Comparison of ENCODE assay signal across 18 cellular contexts in the genomic region with DNA sequence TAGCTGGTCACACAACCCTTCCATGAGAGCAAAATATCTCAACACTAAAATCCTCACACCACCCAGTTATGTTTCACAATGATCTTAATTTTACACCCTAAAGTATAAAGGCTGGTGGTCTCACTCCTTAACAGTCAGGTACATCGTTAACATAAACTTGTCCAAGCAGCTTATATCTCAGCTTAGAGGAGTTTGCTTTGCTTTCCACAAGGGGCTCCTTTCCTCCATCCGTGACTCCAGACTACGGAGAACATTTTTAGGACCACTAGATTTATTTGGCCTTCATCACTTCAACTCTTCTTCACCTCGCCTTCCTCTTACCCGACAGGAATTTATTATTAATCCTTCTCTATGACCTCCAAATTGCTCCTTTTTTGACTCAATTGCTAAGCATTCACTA.
DNase-seq lines count a peak whose midpoint lies in the region; ATAC-seq and TF ChIP-seq lines count a peak whose summit lies in the region.
"Had no signal": no experiment of that assay in that cellular context is flagged by ENCODE, and none has a peak within 500 bp of the region (broad histone marks: within the 10 kb centered on the region; RNA-seq: fewer than 3 reads in every experiment).

No MANE protein-coding gene starts in this region.

- CTCF ChIA-PET in WTC11 (lab: Charles Lee): interaction anchor here (0.6 kb wide), 1 partner anchor 178 kb away, joined by 3 read pairs; no protein-coding TSS in a partner anchor

- H3K23ac ChIP-seq in mesendoderm (ENCODE audit: low read length): no peak overlapping the region

- H3K79me2 ChIP-seq in GM23338 (replicated peaks; ENCODE audit: insufficient read depth) (no peaks in the 10 kb centered on the region), mesendoderm (ENCODE audit: control insufficient read depth, insufficient read depth, low read length) (no peaks in the 10 kb centered on the region), neural progenitor cell (ENCODE audit: low read depth) (no peaks in the 10 kb centered on the region)

- no peak overlapping the region for H2BK15ac ChIP-seq in mesendoderm (replicated peaks; ENCODE audit: low read depth)

- peak; percentile 26 for DNase-seq in GM23338 (ENCODE audit: low spot score)
- no peak for DNase-seq in WTC11 (ENCODE audit: low spot score)
- DNase-seq in mesendoderm: peak; percentile 2
- no peak for DNase-seq in neural progenitor cell (ENCODE audit: low spot score)
- no peak for DNase-seq in HuH-7 (ENCODE audit: low spot score)
- DNase-seq in activated CD4-positive, alpha-beta T cell treated with anti-CD3 and anti-CD28 coated beads for 48 hours: no peak
- DNase-seq: 8988T; ACHN; Caco-2; Calu3; CD4-positive, alpha-beta T cell; CD8-positive, alpha-beta T cell; DMS79 treated with DMSO at 0.1 percent for 48 hours; GF-D8 had no signal

- H2BK5ac ChIP-seq in mesendoderm (ENCODE audit: low read length): no peak overlapping the region

- H3K18ac ChIP-seq in mesendoderm (ENCODE audit: low read length): no peak overlapping the region

- no peak overlapping the region for H3K4me3 Mint-ChIP-seq in GM23338
- no peak overlapping the region for H3K4me3 Mint-ChIP-seq in WTC11
- no peak overlapping the region for H3K4me3 Mint-ChIP-seq in neural progenitor cell
- H3K4me3 Mint-ChIP-seq: CD4-positive, alpha-beta T cell; CD8-positive, alpha-beta T cell had no signal

- POLR2A ChIA-PET in WTC11 (lab: Charles Lee): no interaction called here

- no peak overlapping the region for H2AK5ac ChIP-seq in mesendoderm (ENCODE audit: low read length)

- no peaks in the 10 kb centered on the region for H3K27me3 Mint-ChIP-seq in GM23338 (ENCODE audit: insufficient read depth, low read depth, poor library complexity)
- H3K27me3 Mint-ChIP-seq in WTC11 (ENCODE audit: low read depth): no peaks in the 10 kb centered on the region
- no peaks in the 10 kb centered on the region for H3K27me3 Mint-ChIP-seq in neural progenitor cell (ENCODE audit: insufficient read depth, low read depth)
- H3K27me3 Mint-ChIP-seq: CD4-positive, alpha-beta T cell had no signal

- H3K56ac ChIP-seq in mesendoderm (ENCODE audit: low read length): no peak overlapping the region

- H3K9ac ChIP-seq in mesendoderm (ENCODE audit: low read length): no peak overlapping the region
- H3K9ac ChIP-seq in neural progenitor cell: no peak overlapping the region
- H3K9ac ChIP-seq: BLaER1 treated with 17β-estradiol and CSF1 and Interleukin-3, amounts not matched to agents 10 nM and 100 nM had no signal

- no peak overlapping the region for H3K4ac ChIP-seq in mesendoderm (ENCODE audit: low read depth, low read length)

- H3K4me2 ChIP-seq in GM23338 (no peak overlapping the region), mesendoderm (ENCODE audit: low read length) (no peak overlapping the region), neural progenitor cell (no peak overlapping the region)
- H3K4me2 ChIP-seq: BLaER1 treated with 17β-estradiol and CSF1 and Interleukin-3, amounts not matched to agents 10 nM and 100 nM had no signal

- H3K27ac Mint-ChIP-seq in GM23338: no peak overlapping the region
- no peak overlapping the region for H3K27ac Mint-ChIP-seq in WTC11
- H3K27ac Mint-ChIP-seq in neural progenitor cell: no peak overlapping the region
- H3K27ac Mint-ChIP-seq: CD4-positive, alpha-beta T cell; CD8-positive, alpha-beta T cell had no signal

- ATAC-seq in GM23338: peak; percentile 36; the same call in 1 of the 3 replicates
- ATAC-seq in WTC11: peak; percentile 65
- ATAC-seq in HG02798 (IDR thresholded peaks at IDR 0.05; ENCODE audit: poor library complexity, unreplicated experiment): no peak
- no peak for ATAC-seq in HG02870 (IDR thresholded peaks at IDR 0.05; ENCODE audit: unreplicated experiment)
- ATAC-seq: CD8-positive, alpha-beta T cell had no signal

- no peaks in the 10 kb centered on the region for H3K36me3 Mint-ChIP-seq in GM23338 (ENCODE audit: low read depth)
- no peaks in the 10 kb centered on the region for H3K36me3 Mint-ChIP-seq in WTC11
- no peaks in the 10 kb centered on the region for H3K36me3 Mint-ChIP-seq in neural progenitor cell
- H3K36me3 Mint-ChIP-seq: CD8-positive, alpha-beta T cell had no signal

- H2BK120ac ChIP-seq in mesendoderm (ENCODE audit: low read depth, low read length): no peak overlapping the region

- H3K9me2 ChIP-seq in GM23338 (ENCODE audit: insufficient read depth): no peaks in the 10 kb centered on the region

- no peak overlapping the region for H3K27ac ChIP-seq in GM23338 (ENCODE audit: low read depth)
- no peak overlapping the region for H3K27ac ChIP-seq in mesendoderm (ENCODE audit: low read depth, low read length)
- H3K27ac ChIP-seq in neural progenitor cell: no peak overlapping the region
- H3K27ac ChIP-seq: BLaER1 treated with 17β-estradiol and CSF1 and Interleukin-3, amounts not matched to agents 10 nM and 100 nM; C4-2B had no signal

- H3K9me3 ChIP-seq in neural progenitor cell (ENCODE audit: low read depth): no peaks in the 10 kb centered on the region
- H3K9me3 ChIP-seq: BLaER1 treated with 17β-estradiol and CSF1 and Interleukin-3, amounts not matched to agents 10 nM and 100 nM; Caco-2 had no signal

- H3K4me1 Mint-ChIP-seq in GM23338 (peaks cover 6% of the 10 kb centered on the region; the same call in 2 of the 3 replicates), WTC11 (peaks cover 5% of the 10 kb centered on the region; the same call in 1 of the 2 replicates), neural progenitor cell (no peaks in the 10 kb centered on the region)

- H4K20me1 ChIP-seq in GM23338 (replicated peaks; ENCODE audit: insufficient read depth) (no peaks in the 10 kb centered on the region), neural progenitor cell (ENCODE audit: low read depth) (no peaks in the 10 kb centered on the region)
- H4K20me1 ChIP-seq: BLaER1 treated with 17β-estradiol and CSF1 and Interleukin-3, amounts not matched to agents 10 nM and 100 nM had no signal

- WGBS in mesendoderm (ENCODE audit: extremely low coverage, insufficient coverage, low lambda C conversion rate): no CpG with 5 or more reads among the region's 5 CpGs

- H3K9me3 Mint-ChIP-seq in GM23338 (no peaks in the 10 kb centered on the region), WTC11 (no peaks in the 10 kb centered on the region), neural progenitor cell (no peaks in the 10 kb centered on the region)

- H3F3A ChIP-seq in GM23338 (replicated peaks; ENCODE audit: low read depth) (no peaks in the 10 kb centered on the region), neural progenitor cell (ENCODE audit: low read depth) (no peaks in the 10 kb centered on the region)

- TF ChIP-seq CTCF in GM23338 (conservative IDR thresholded peaks at IDR 0.05; ENCODE audit: low read depth in 2 of 2): peak in 1 of 2 experiments; percentile 23; a peak in 1 of 4 replicates
- TF ChIP-seq CTCF in WTC11 (IDR thresholded peaks at IDR 0.05): no peak
- TF ChIP-seq CTCF in neural progenitor cell (IDR thresholded peaks at IDR 0.05): peak; percentile 13

- H3K36me3 ChIP-seq in GM23338 (ENCODE audit: insufficient read depth) (no peaks in the 10 kb centered on the region), mesendoderm (ENCODE audit: control insufficient read depth, insufficient read depth, low read length) (no peaks in the 10 kb centered on the region), neural progenitor cell (no peaks in the 10 kb centered on the region)
- H3K36me3 ChIP-seq: BLaER1 treated with 17β-estradiol and CSF1 and Interleukin-3, amounts not matched to agents 10 nM and 100 nM had no signal

- H3K4me3 ChIP-seq in GM23338 (no peak overlapping the region), mesendoderm (ENCODE audit: low read length) (no peak overlapping the region), neural progenitor cell (no peak overlapping the region)
- H3K4me3 ChIP-seq: BLaER1 treated with 17β-estradiol and CSF1 and Interleukin-3, amounts not matched to agents 10 nM and 100 nM had no signal

- no peak overlapping the region for H4K8ac ChIP-seq in mesendoderm (ENCODE audit: low read depth, low read length)

- H3K79me1 ChIP-seq in mesendoderm (ENCODE audit: low read length): no peaks in the 10 kb centered on the region

- H3K27me3 ChIP-seq in GM23338 (ENCODE audit: insufficient read depth) (no peaks in the 10 kb centered on the region), mesendoderm (ENCODE audit: insufficient read depth, low read length, poor library complexity) (no peaks in the 10 kb centered on the region), neural progenitor cell (no peaks in the 10 kb centered on the region)
- H3K27me3 ChIP-seq: BLaER1 treated with 17β-estradiol and CSF1 and Interleukin-3, amounts not matched to agents 10 nM and 100 nM had no signal

- H2AFZ ChIP-seq in GM23338 (no peak overlapping the region), neural progenitor cell (replicated peaks) (no peak overlapping the region)

- H4K5ac ChIP-seq in mesendoderm (ENCODE audit: low read length): no peak overlapping the region

- H3K4me1 ChIP-seq in GM23338 (ENCODE audit: insufficient read depth) (no peaks in the 10 kb centered on the region), mesendoderm (ENCODE audit: control insufficient read depth, low read depth, low read length) (no peaks in the 10 kb centered on the region), neural progenitor cell (no peaks in the 10 kb centered on the region)
- H3K4me1 ChIP-seq: BLaER1 treated with 17β-estradiol and CSF1 and Interleukin-3, amounts not matched to agents 10 nM and 100 nM; Caco-2 had no signal

TF ChIP-seq in GM23338, 12 proteins besides CTCF, POLR2A, EP300 and RAD21:
- TF ChIP-seq JUNB (IDR thresholded peaks at IDR 0.05; ENCODE audit: unreplicated experiment): no peak

TF ChIP-seq in WTC11, 78 proteins besides CTCF, POLR2A, EP300 and RAD21:
- no peak for TF ChIP-seq PRRX2 (CRISPR knock-in tag; IDR thresholded peaks at IDR 0.05)
- no peak for TF ChIP-seq ZNF138 (CRISPR knock-in tag; conservative IDR thresholded peaks at IDR 0.05)
- TF ChIP-seq ZNF396 (CRISPR knock-in tag; IDR thresholded peaks at IDR 0.05; ENCODE audit: borderline replicate concordance): no peak
- TF ChIP-seq ZNF423 (CRISPR knock-in tag; IDR thresholded peaks at IDR 0.05): no peak

Comparison
In these comparisons a context has a peak if more than half of its experiments do, and no peak if none do; other contexts are left out.
1. ATAC-seq: peak in GM23338 (single experiment) and WTC11 (single experiment); none in HG02798 (single experiment) and HG02870 (single experiment).
2. DNase-seq: peak in GM23338 (single experiment) and mesendoderm (single experiment); none in WTC11 (single experiment), neural progenitor cell (single experiment), HuH-7 (single experiment) and activated CD4-positive, alpha-beta T cell treated with anti-CD3 and anti-CD28 coated beads for 48 hours (single experiment).